19 cellular contexts compared by ENCODE assay signal in genomic region chr2:203261326-203262159, GRCh38.
"Had no signal": no experiment of that assay in that cellular context is flagged by ENCODE, and none has a peak within 500 bp of the region (broad histone marks: within the 10 kb centered on the region; RNA-seq: fewer than 3 reads in every experiment).

No MANE protein-coding gene starts in this region.

- H3K27me3 ChIP-seq: left lung, tibial nerve, vagina had no signal

- H3K9me3 ChIP-seq: left lung, mucosa of descending colon, tibial nerve, vagina had no signal

- H3K9me3 Mint-ChIP-seq: activated naive CD8-positive, alpha-beta T cell treated with anti-CD3 and anti-CD28 coated beads, Interleukin-2, amount 10 ng/mL, durations not matched to agents 7 days and 5 days; activated T-helper 1 cell treated with anti-CD3 and anti-CD28 coated beads, Interleukin-12 subunit alpha, Interleukin-12 subunit beta, Interleukin-2, Interleukin-4 antibody, amounts not matched to agents 30 ng/mL and 10 ng/mL and 1 ng/mL, durations not matched to agents 14 hours and 24 hours and 36 hours; naive thymus-derived CD8-positive, alpha-beta T cell; stimulated activated naive B cell treated with anti-CD40 and anti-IgM and Interleukin-4, amounts not matched to agents 10 μg/mL and 1 μg/mL and 100 μg/mL, for 72 hours; T-cell had no signal

- H3K4me1 ChIP-seq: left lung, tibial nerve, vagina had no signal

- ATAC-seq: left lung; mucosa of descending colon; naive thymus-derived CD8-positive, alpha-beta T cell; stimulated activated naive B cell treated with anti-CD40 and anti-IgM and Interleukin-4, amounts not matched to agents 10 μg/mL and 1 μg/mL and 100 μg/mL, for 72 hours; T-cell had no signal

- H3K27ac Mint-ChIP-seq: activated naive CD8-positive, alpha-beta T cell treated with anti-CD3 and anti-CD28 coated beads, Interleukin-2, amount 10 ng/mL, durations not matched to agents 7 days and 5 days; activated T-helper 1 cell treated with anti-CD3 and anti-CD28 coated beads, Interleukin-12 subunit alpha, Interleukin-12 subunit beta, Interleukin-2, Interleukin-4 antibody, amounts not matched to agents 30 ng/mL and 10 ng/mL and 1 ng/mL, durations not matched to agents 14 hours and 24 hours and 36 hours; stimulated activated naive B cell treated with anti-CD40 and anti-IgM and Interleukin-4, amounts not matched to agents 10 μg/mL and 1 μg/mL and 100 μg/mL, for 72 hours had no signal

- H3K4me3 Mint-ChIP-seq: activated naive CD8-positive, alpha-beta T cell treated with anti-CD3 and anti-CD28 coated beads, Interleukin-2, amount 10 ng/mL, durations not matched to agents 7 days and 5 days; activated T-helper 1 cell treated with anti-CD3 and anti-CD28 coated beads, Interleukin-12 subunit alpha, Interleukin-12 subunit beta, Interleukin-2, Interleukin-4 antibody, amounts not matched to agents 30 ng/mL and 10 ng/mL and 1 ng/mL, durations not matched to agents 14 hours and 24 hours and 36 hours; stimulated activated naive B cell treated with anti-CD40 and anti-IgM and Interleukin-4, amounts not matched to agents 10 μg/mL and 1 μg/mL and 100 μg/mL, for 72 hours; T-cell had no signal

- H3K4me3 ChIP-seq: left lung, mucosa of descending colon, tibial nerve, vagina had no signal

- FAIRE-seq: keratinocyte had no signal

- H3K4me1 Mint-ChIP-seq: activated naive CD8-positive, alpha-beta T cell treated with anti-CD3 and anti-CD28 coated beads, Interleukin-2, amount 10 ng/mL, durations not matched to agents 7 days and 5 days had no signal

- DNase-seq: activated CD8-positive, alpha-beta memory T cell treated with anti-CD3 and anti-CD28 coated beads, Interleukin-2, amount 50 U/mL, for 48 hours; activated naive CD4-positive, alpha-beta T cell; activated naive CD8-positive, alpha-beta T cell treated with anti-CD3 and anti-CD28 coated beads, Interleukin-2, amount 10 ng/mL, durations not matched to agents 7 days and 5 days; anterior cingulate cortex; cortex of kidney; effector CD4-positive, alpha-beta T cell; foreskin melanocyte; head of caudate nucleus; left lung; mucosa of descending colon; naive thymus-derived CD8-positive, alpha-beta T cell; stimulated activated CD4-positive, alpha-beta T cell treated with anti-CD3 and anti-CD28 coated beads, Interleukin-2, amount 100 ng/mL, for 48 hours; stimulated activated naive B cell treated with anti-CD40 and anti-IgM and Interleukin-4, amounts not matched to agents 10 μg/mL and 1 μg/mL and 100 μg/mL, for 72 hours; T-cell; T1000 had no signal

- H3K27ac ChIP-seq: left lung, tibial nerve, vagina had no signal

- H3K27me3 Mint-ChIP-seq: activated naive CD8-positive, alpha-beta T cell treated with anti-CD3 and anti-CD28 coated beads, Interleukin-2, amount 10 ng/mL, durations not matched to agents 7 days and 5 days; naive thymus-derived CD8-positive, alpha-beta T cell; stimulated activated naive B cell treated with anti-CD40 and anti-IgM and Interleukin-4, amounts not matched to agents 10 μg/mL and 1 μg/mL and 100 μg/mL, for 72 hours; T-cell had no signal
